Comparison of ENCODE assay signal across 8 cellular contexts in genomic region chr5:89930591-89931383, GRCh38.
A peak's percentile ranks its signal among the peaks of the same experiment; 100 is the strongest.
DNase-seq lines count a peak whose midpoint lies in the region; ATAC-seq and TF ChIP-seq lines count a peak whose summit lies in the region.

No MANE protein-coding gene starts in this region.

- intact Hi-C loops in sciatic nerve (cut with DNase I) (no loop called here), colonic mucosa (cut with DNase I) (no loop called here)

- H3K27me3 ChIP-seq in AG04450 (ENCODE audit: control insufficient read depth, insufficient read depth, low read length) (no peaks in the 10 kb centered on the region), colonic mucosa (no peaks in the 10 kb centered on the region)

- DNase-seq in AG04450 (ENCODE audit: low read depth, low spot score) (peak; percentile 4), dermis blood vessel endothelial cell (peak; percentile 81), sciatic nerve (ENCODE audit: low spot score) (no peak), retina (no peak), colonic mucosa (no peak)

- H3K27ac ChIP-seq in AG04450 (ENCODE audit: low read depth, low read length): no peak overlapping the region
- no peak overlapping the region for H3K27ac ChIP-seq in colonic mucosa

- no peaks in the 10 kb centered on the region for H3K36me3 ChIP-seq in colonic mucosa

- H3K4me3 ChIP-seq in AG04450 (ENCODE audit: low read depth, low read length) (no peak overlapping the region), colonic mucosa (no peak overlapping the region)

- CTCF ChIA-PET in AG04450 (lab: Charles Lee): no interaction called here

- peak; percentile 76 for ATAC-seq in GM21360 (IDR thresholded peaks at IDR 0.05; ENCODE audit: unreplicated experiment)
- peak; percentile 77 for ATAC-seq in HG03575 (IDR thresholded peaks at IDR 0.05; ENCODE audit: extremely low read depth, insufficient number of reproducible peaks, low FRiP score, unreplicated experiment)
- no peak for ATAC-seq in sciatic nerve
- no peak for ATAC-seq in GM19328 (IDR thresholded peaks at IDR 0.05; ENCODE audit: unreplicated experiment)

- H3K9me3 ChIP-seq in AG04450 (ENCODE audit: control insufficient read depth, insufficient read depth, low read length): no peaks in the 10 kb centered on the region
- H3K9me3 ChIP-seq in colonic mucosa: no peaks in the 10 kb centered on the region

- POLR2A ChIA-PET in AG04450 (lab: Yijun Ruan, JAX): no interaction called here

- H3K9ac ChIP-seq in colonic mucosa (ENCODE audit: low read depth in 2 of 2, low read length in 2 of 2): no peak overlapping the region

- no peaks in the 10 kb centered on the region for H3K4me1 ChIP-seq in colonic mucosa

- TF ChIP-seq CTCF in AG04450 (IDR thresholded peaks at IDR 0.05; ENCODE audit: low read depth, low read length): no peak
- no peak for TF ChIP-seq CTCF in colonic mucosa (IDR thresholded peaks at IDR 0.05)

Comparison
In these comparisons a context has a peak if more than half of its experiments do, and no peak if none do; other contexts are left out.
1. DNase-seq: peak in AG04450 (single experiment) and dermis blood vessel endothelial cell (single experiment); none in sciatic nerve (single experiment), retina (single experiment) and colonic mucosa (single experiment).
2. ATAC-seq: peak in GM21360 (single experiment) and HG03575 (single experiment); none in sciatic nerve (single experiment) and GM19328 (single experiment).